Comparison of ENCODE assay signal across 9 cellular contexts in genomic region chr6:166162599-166163342, GRCh38. TPM values are rescaled to one million over a fixed set of nuclear protein-coding genes. Genes with fewer than 3 reads are reported as not detected.
DNase-seq lines count a peak whose midpoint lies in the region; ATAC-seq and FAIRE-seq lines count a peak whose summit lies in the region.
"Had no signal": no experiment of that assay in that cellular context is flagged by ENCODE, and none has a peak within 500 bp of the region (broad histone marks: within the 10 kb centered on the region; RNA-seq: fewer than 3 reads in every experiment).

No MANE protein-coding gene starts in this region.

- peak; percentile 29 for FAIRE-seq in GM18507 (lab: Jason Lieb, UNC)

- in situ Hi-C loops in G401 (cut with HindIII; ENCODE audit: low sequenced_read_pairs): no loop called here

- ATAC-seq in GM19035 (IDR thresholded peaks at IDR 0.05; ENCODE audit: unreplicated experiment): peak; percentile 66
- peak; percentile 76 for ATAC-seq in HG02678 (IDR thresholded peaks at IDR 0.05; ENCODE audit: unreplicated experiment)
- ATAC-seq in HG03520 (IDR thresholded peaks at IDR 0.05; ENCODE audit: unreplicated experiment): peak; percentile 60

- no peak for DNase-seq in GM18507 (ENCODE audit: extremely low spot score, insufficient read length, low read depth)
- no peak for DNase-seq in G401 (ENCODE audit: low spot score)
- DNase-seq in dermis blood vessel endothelial cell: no peak
- no peak for DNase-seq in SHP77 (lab: John Stamatoyannopoulos, UW)
- no peak for DNase-seq in germinal center (ENCODE audit: low spot score)
- DNase-seq: ovary had no signal

RNA-seq across cellular contexts. Expression of gene TBXT, which starts 4.9 kb away (rescaled TPM):
- 2.2 TPM in 1 of 2 replicates, not detected in the other for total RNA-seq in G401 (2014; rRNA removed; shearing (Covaris generic))
- not detected in 2 replicates for total RNA-seq in dermis blood vessel endothelial cell
- total RNA-seq: ovary had no signal
